Comparison of ENCODE assay signal across 8 cellular contexts in the genomic region with DNA sequence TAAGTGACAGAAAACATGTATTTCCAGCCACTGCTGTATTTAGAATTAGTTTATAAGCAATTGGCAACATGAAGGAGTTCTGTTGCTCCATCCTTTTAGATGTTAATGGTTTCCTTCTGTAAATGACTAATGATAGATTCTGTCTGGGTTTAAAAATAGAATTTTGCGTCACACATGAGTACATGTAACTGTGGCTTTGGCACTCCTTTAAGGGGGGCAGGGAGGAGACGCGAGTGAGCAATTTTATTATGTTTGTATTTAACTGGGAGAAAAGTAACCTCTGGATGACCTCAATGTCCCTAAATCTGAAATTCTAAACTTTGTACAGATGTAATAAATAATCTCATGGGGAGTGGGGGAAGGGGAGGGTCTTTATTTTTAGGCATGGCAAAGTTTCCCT.
A peak's percentile ranks its signal among the peaks of the same experiment; 100 is the strongest.
DNase-seq lines count a peak whose midpoint lies in the region; ATAC-seq, FAIRE-seq and TF ChIP-seq lines count a peak whose summit lies in the region.

No MANE protein-coding gene starts in this region.

- H3K27me3 ChIP-seq in AG04450 (ENCODE audit: control insufficient read depth, insufficient read depth, low read length) (no peaks in the 10 kb centered on the region), PC-9 (ENCODE audit: insufficient read depth, low read depth) (no peaks in the 10 kb centered on the region), stomach (no peaks in the 10 kb centered on the region)

- no peak overlapping the region for H2AFZ ChIP-seq in PC-9

- no peak overlapping the region for H3K27ac ChIP-seq in AG04450 (ENCODE audit: low read depth, low read length)
- peak overlapping the region; percentile 86 for H3K27ac ChIP-seq in PC-9
- peak overlapping the region in 4 of 5 donors; percentile 31 to 75 (median 54) for H3K27ac ChIP-seq in stomach

- FAIRE-seq in H54 (lab: Jason Lieb, UNC): peak; percentile 27

- peak; percentile 89 for ATAC-seq in Right ventricle myocardium inferior
- ATAC-seq in GM18867 (IDR thresholded peaks at IDR 0.05; ENCODE audit: unreplicated experiment): no peak
- ATAC-seq in HG03135 (IDR thresholded peaks at IDR 0.05; ENCODE audit: unreplicated experiment): no peak

- TF ChIP-seq POLR2A in H54 (IDR thresholded peaks at IDR 0.05; ENCODE audit: low read depth, low read length) (no peak), stomach (IDR thresholded peaks at IDR 0.05) (no peak)

- no TSS peak for BruUV-seq in PC-9 (replicated peaks; lab: Mats Ljungman, UMichigan)

- H3K4me3 ChIP-seq in AG04450 (ENCODE audit: low read depth, low read length): no peak overlapping the region
- H3K4me3 ChIP-seq in PC-9: no peak overlapping the region
- H3K4me3 ChIP-seq in stomach: no peak overlapping the region

- H3K4me1 ChIP-seq in PC-9 (replicated peaks; ENCODE audit: insufficient read depth) (peaks cover 37% of the 10 kb centered on the region), stomach (peaks cover 0 to 36% (median 18%) of the 10 kb centered on the region in 4 donors)

- POLR2A ChIA-PET in AG04450 (lab: Yijun Ruan, JAX) (no interaction called here), PC-9 (lab: Charles Lee; ENCODE audit: unreplicated experiment) (no interaction called here)

- no peaks in the 10 kb centered on the region for H3K9me2 ChIP-seq in PC-9 (ENCODE audit: insufficient read depth)

- H4K20me1 ChIP-seq in PC-9 (ENCODE audit: insufficient read depth): no peaks in the 10 kb centered on the region

- H3K9me3 ChIP-seq in AG04450 (ENCODE audit: control insufficient read depth, insufficient read depth, low read length): no peaks in the 10 kb centered on the region
- no peaks in the 10 kb centered on the region for H3K9me3 ChIP-seq in PC-9 (ENCODE audit: insufficient read depth, low read depth)
- H3K9me3 ChIP-seq in stomach: no peaks in the 10 kb centered on the region

- H3K36me3 ChIP-seq in PC-9 (ENCODE audit: low read depth) (no peaks in the 10 kb centered on the region), stomach (peaks cover 0 to 27% (median 22%) of the 10 kb centered on the region in 4 donors)

- CTCF ChIA-PET in AG04450 (lab: Charles Lee): no interaction called here
- CTCF ChIA-PET in PC-9 (lab: Charles Lee): no interaction called here

- intact Hi-C loops in PC-9 (cut with micrococcal nuclease; ENCODE audit: unreplicated experiment): no loop called here
- intact Hi-C loops in Right ventricle myocardium inferior (cut with DNase I): no loop called here
- intact Hi-C loops in stomach (cut with DNase I; ENCODE audit: low total_unique reads): no loop called here

- no peaks in the 10 kb centered on the region for H3K79me2 ChIP-seq in PC-9 (ENCODE audit: low read depth)

- TF ChIP-seq CTCF in AG04450 (IDR thresholded peaks at IDR 0.05; ENCODE audit: low read depth, low read length) (no peak), PC-9 (conservative IDR thresholded peaks at IDR 0.05) (no peak), stomach (IDR thresholded peaks at IDR 0.05) (no peak)

- H3F3A ChIP-seq in PC-9 (ENCODE audit: insufficient read depth, low read depth): peaks cover 21% of the 10 kb centered on the region

- H3K4me2 ChIP-seq in PC-9: no peak overlapping the region

- no peak for TF ChIP-seq EP300 in stomach (IDR thresholded peaks at IDR 0.05)

- DNase-seq in AG04450 (ENCODE audit: low read depth, low spot score) (peak; percentile 70), H54 (ENCODE audit: insufficient read length, low spot score) (no peak), PC-9 (no peak), Right ventricle myocardium inferior (ENCODE audit: missing footprints) (peak; percentile 62), stomach (no peak), HUDEP-2 (lab: John Stamatoyannopoulos, UW; ENCODE audit: unreplicated experiment in 76 of 76) (no peak)

- WGBS in stomach, 5 donors: 38 to 64% (median 56%) methylated on average over 3 of the region's 3 CpGs

Comparison
In these comparisons a context has a peak if more than half of its experiments do, and no peak if none do; other contexts are left out.
1. DNase-seq: peak in AG04450 (single experiment) and Right ventricle myocardium inferior (single experiment); none in H54 (single experiment), PC-9 (0 of 2), stomach (single experiment) and HUDEP-2 (0 of 76).